Comparison of ENCODE assay signal across 8 cellular contexts in the genomic region with DNA sequence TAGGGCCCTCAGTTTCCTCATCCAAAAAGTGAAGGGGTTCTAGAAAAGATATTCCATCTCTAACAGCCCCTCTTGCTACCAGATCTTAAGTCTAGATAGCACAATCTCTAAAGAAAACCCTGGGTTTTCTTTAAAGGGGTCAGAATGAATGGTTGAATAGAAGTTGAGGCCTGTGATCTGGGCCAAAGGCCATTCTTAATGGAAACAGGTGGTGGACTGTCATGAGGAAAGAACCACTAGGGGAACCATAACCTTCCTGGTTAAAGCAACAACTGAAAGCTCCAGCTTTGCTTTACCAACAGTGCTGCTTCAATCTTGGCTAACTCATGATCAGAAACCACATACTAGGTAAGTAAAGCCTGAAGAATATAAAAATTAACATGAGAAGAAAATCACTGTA. TPM values are rescaled to one million over a fixed set of nuclear protein-coding genes. Genes with fewer than 3 reads are reported as not detected.
DNase-seq lines count a peak whose midpoint lies in the region; ATAC-seq, FAIRE-seq and TF ChIP-seq lines count a peak whose summit lies in the region.

No MANE protein-coding gene starts in this region.

- peak; percentile 81 for FAIRE-seq in GM18507 (lab: Jason Lieb, UNC)

- peak overlapping the region; percentile 99 for H3K9ac ChIP-seq in SK-N-MC (ENCODE audit: insufficient read length)

- intact Hi-C loops in esophagus squamous epithelium (cut with DNase I) = no loop called here
- intact Hi-C loops in posterior cingulate gyrus (cut with DNase I) = loop anchor here (5.0 to 10.0 kb wide), 2 partner anchors 144 to 214 kb away; a partner anchor contains a TSS

- H3K36me3 ChIP-seq in SK-N-MC (ENCODE audit: insufficient read depth, low read length) = peaks cover 39% of the 10 kb centered on the region
- H3K36me3 ChIP-seq in esophagus squamous epithelium = peaks cover 0 to 6% (median 0%) of the 10 kb centered on the region in 3 donors

- no peaks in the 10 kb centered on the region for H3K27me3 ChIP-seq in esophagus squamous epithelium

- H3K27ac ChIP-seq in SK-N-MC (no peak overlapping the region), esophagus squamous epithelium (peak overlapping the region; percentile 52 to 96 (median 94))

- no peak for ATAC-seq in HG03159 (IDR thresholded peaks at IDR 0.05; ENCODE audit: unreplicated experiment)

- DNase-seq in AG10803 (ENCODE audit: low read depth) (peak; percentile 44), GM18507 (ENCODE audit: extremely low spot score, insufficient read length, low read depth) (no peak), SK-N-MC (ENCODE audit: low read depth, low spot score) (no peak), esophagus squamous epithelium (lab: John Stamatoyannopoulos, UW) (no peak), skeletal muscle cell (ENCODE audit: low read depth) (no peak), posterior cingulate gyrus (no peak), AG20443 (ENCODE audit: low spot score) (no peak)

- no peaks in the 10 kb centered on the region for H3K9me3 ChIP-seq in SK-N-MC (ENCODE audit: low read depth, low read length)
- no peaks in the 10 kb centered on the region for H3K9me3 ChIP-seq in esophagus squamous epithelium

- H3K4me3 ChIP-seq in AG10803 (ENCODE audit: low read length) (peak overlapping the region; percentile 98; the same call in 1 of the 2 replicates), SK-N-MC (peak overlapping the region; percentile 100), esophagus squamous epithelium (peak overlapping the region; percentile 93 to 96 (median 94)), skeletal muscle cell (ENCODE audit: low read depth, low read length) (peak overlapping the region; percentile 99)

- TF ChIP-seq POLR2A in esophagus squamous epithelium (IDR thresholded peaks at IDR 0.05) = no peak

- peaks cover 27 to 57% (median 42%) of the 10 kb centered on the region in 3 donors for H3K4me1 ChIP-seq in esophagus squamous epithelium

- TF ChIP-seq CTCF in AG10803 (conservative IDR thresholded peaks at IDR 0.05; ENCODE audit: low read length) (peak; percentile 52), esophagus squamous epithelium (IDR thresholded peaks at IDR 0.05) (peak in 2 of 6 experiments; percentile 20 to 50)

RNA-seq across cellular contexts. Expression of a gene that starts 1.8 kb away (rescaled TPM):
- total RNA-seq in esophagus squamous epithelium = 10 to 100 TPM; 50.4 to 88.9 (median 64.1) TPM

RNA-seq across cellular contexts. Expression of a gene that starts 14.3 kb away (rescaled TPM):
- 10 to 100 TPM; 67.7 to 92.3 (median 78.7) TPM for total RNA-seq in esophagus squamous epithelium

RNA-seq across cellular contexts. Expression of a gene that starts 27.7 kb away (rescaled TPM):
- 10 to 100 TPM; 12.4 to 22.7 (median 16.0) TPM for total RNA-seq in esophagus squamous epithelium

RNA-seq across cellular contexts. Expression of a gene that starts 27.8 kb away (rescaled TPM):
- total RNA-seq in esophagus squamous epithelium = 10 to 100 TPM; 65.5 to 89.9 (median 83.6) TPM

RNA-seq across cellular contexts. Expression of a gene that starts 35.4 kb away (rescaled TPM):
- total RNA-seq in esophagus squamous epithelium = not detected
